ENCODE assay signal across 1 cellular context in genomic region chr7:92425311-92425947, GRCh38.
TF ChIP-seq lines count a peak whose summit lies in the region.

No MANE protein-coding gene starts in this region.

TF ChIP-seq in HCT116, 20 proteins besides CTCF, POLR2A, EP300 and RAD21 (continued from another document):
- TF ChIP-seq ZBTB33 (IDR thresholded peaks at IDR 0.05; ENCODE audit: extremely low read depth, insufficient replicate concordance, low read length), result no peak
- TF ChIP-seq EGR1 (IDR thresholded peaks at IDR 0.05; ENCODE audit: low read depth), result no peak
- TF ChIP-seq SP1 (IDR thresholded peaks at IDR 0.05; ENCODE audit: low read depth), result no peak
- TF ChIP-seq REST (IDR thresholded peaks at IDR 0.05; ENCODE audit: low read depth), result no peak
